ENCODE assay signal across 27 cellular contexts in genomic region chr7:132541656-132542055, GRCh38.
"Had no signal": no experiment of that assay in that cellular context is flagged by ENCODE, and none has a peak within 500 bp of the region (broad histone marks: within the 10 kb centered on the region; RNA-seq: fewer than 3 reads in every experiment).

No MANE protein-coding gene starts in this region.

- H3K27ac Mint-ChIP-seq: activated CD4-positive, alpha-beta memory T cell treated with anti-CD3 and anti-CD28 coated beads for 36 hours; activated naive CD8-positive, alpha-beta T cell treated with anti-CD3 and anti-CD28 coated beads, Interleukin-2, amount 10 ng/mL, durations not matched to agents 7 days and 5 days; activated T-helper 2 cell treated with anti-CD3 and anti-CD28 coated beads, Interferon-gamma antibody, Interleukin-2, Interleukin-4, amounts not matched to agents 10 μg/mL and 5 μg/mL and 100 μg/mL, durations not matched to agents 14 hours and 24 hours and 36 hours; brain; natural killer cell treated with Interleukin-12 subunit alpha and Interleukin-12 subunit beta and Interleukin-15 and Interleukin-18, amount 100 ng/mL, for 72 hours; type B pancreatic cell had no signal

- H3K4me3 Mint-ChIP-seq: activated CD4-positive, alpha-beta memory T cell treated with anti-CD3 and anti-CD28 coated beads for 36 hours; activated naive CD8-positive, alpha-beta T cell treated with anti-CD3 and anti-CD28 coated beads, Interleukin-2, amount 10 ng/mL, durations not matched to agents 7 days and 5 days; brain; natural killer cell treated with Interleukin-12 subunit alpha and Interleukin-12 subunit beta and Interleukin-15 and Interleukin-18, amount 100 ng/mL, for 72 hours; type B pancreatic cell had no signal

- H3K4me3 ChIP-seq: ascending aorta, coronary artery, dorsolateral prefrontal cortex, gastrocnemius medialis, left ventricle myocardium inferior, lung, mucosa of descending colon, testis, uterus had no signal

- ATAC-seq: gastrocnemius medialis; mucosa of descending colon; natural killer cell treated with Interleukin-12 subunit alpha and Interleukin-12 subunit beta and Interleukin-15 and Interleukin-18, amount 100 ng/mL, for 72 hours; right cardiac atrium had no signal

- H3K27me3 Mint-ChIP-seq: activated CD4-positive, alpha-beta memory T cell treated with anti-CD3 and anti-CD28 coated beads for 36 hours had no signal

- DNase-seq: activated CD4-positive, alpha-beta memory T cell treated with anti-CD3 and anti-CD28 coated beads for 36 hours; activated CD4-positive, alpha-beta T cell treated with anti-CD3 and anti-CD28 coated beads for 48 hours; activated CD8-positive, alpha-beta memory T cell treated with anti-CD3 and anti-CD28 coated beads, Interleukin-2, amount 50 U/mL, for 4 hours; activated naive CD8-positive, alpha-beta T cell treated with anti-CD3 and anti-CD28 coated beads, Interleukin-2, amount 10 ng/mL, durations not matched to agents 7 days and 5 days; activated T-cell treated with anti-CD3 and anti-CD28 coated beads, Interleukin-2, amount 50 U/mL, for 1 hour; dorsolateral prefrontal cortex; effector memory CD4-positive, alpha-beta T cell; erythroblast; gastrocnemius medialis; glutamatergic neuron; kidney glomerular epithelial cell; left ventricle myocardium inferior; mucosa of descending colon; posterior cingulate gyrus; right cardiac atrium; stimulated activated CD4-positive, alpha-beta T cell treated with anti-CD3 and anti-CD28 coated beads, Interleukin-15, amount 100 ng/mL, for 24 hours; stimulated activated CD4-positive, alpha-beta T cell treated with anti-CD3 and anti-CD28 coated beads, Interleukin-2, amount 100 ng/mL, for 24 hours; stimulated activated naive CD4-positive, alpha-beta T cell; testis had no signal

- H3K36me3 Mint-ChIP-seq: activated CD4-positive, alpha-beta memory T cell treated with anti-CD3 and anti-CD28 coated beads for 36 hours; type B pancreatic cell had no signal

- H3K4me1 ChIP-seq: ascending aorta, gastrocnemius medialis, testis, uterus had no signal

- H3K9me3 Mint-ChIP-seq: activated T-helper 2 cell treated with anti-CD3 and anti-CD28 coated beads, Interferon-gamma antibody, Interleukin-2, Interleukin-4, amounts not matched to agents 10 μg/mL and 5 μg/mL and 100 μg/mL, durations not matched to agents 14 hours and 24 hours and 36 hours; natural killer cell treated with Interleukin-12 subunit alpha and Interleukin-12 subunit beta and Interleukin-15 and Interleukin-18, amount 100 ng/mL, for 72 hours; type B pancreatic cell had no signal

- H3K36me3 ChIP-seq: gastrocnemius medialis, left ventricle myocardium inferior, uterus had no signal

- H3K9me3 ChIP-seq: gastrocnemius medialis, mucosa of descending colon, testis had no signal

- H3K27me3 ChIP-seq: ascending aorta, dorsolateral prefrontal cortex, gastrocnemius medialis, testis, uterus had no signal

- H3K27ac ChIP-seq: ascending aorta, coronary artery, dorsolateral prefrontal cortex, gastrocnemius medialis, left ventricle myocardium inferior, testis had no signal
